In the genomic region with DNA sequence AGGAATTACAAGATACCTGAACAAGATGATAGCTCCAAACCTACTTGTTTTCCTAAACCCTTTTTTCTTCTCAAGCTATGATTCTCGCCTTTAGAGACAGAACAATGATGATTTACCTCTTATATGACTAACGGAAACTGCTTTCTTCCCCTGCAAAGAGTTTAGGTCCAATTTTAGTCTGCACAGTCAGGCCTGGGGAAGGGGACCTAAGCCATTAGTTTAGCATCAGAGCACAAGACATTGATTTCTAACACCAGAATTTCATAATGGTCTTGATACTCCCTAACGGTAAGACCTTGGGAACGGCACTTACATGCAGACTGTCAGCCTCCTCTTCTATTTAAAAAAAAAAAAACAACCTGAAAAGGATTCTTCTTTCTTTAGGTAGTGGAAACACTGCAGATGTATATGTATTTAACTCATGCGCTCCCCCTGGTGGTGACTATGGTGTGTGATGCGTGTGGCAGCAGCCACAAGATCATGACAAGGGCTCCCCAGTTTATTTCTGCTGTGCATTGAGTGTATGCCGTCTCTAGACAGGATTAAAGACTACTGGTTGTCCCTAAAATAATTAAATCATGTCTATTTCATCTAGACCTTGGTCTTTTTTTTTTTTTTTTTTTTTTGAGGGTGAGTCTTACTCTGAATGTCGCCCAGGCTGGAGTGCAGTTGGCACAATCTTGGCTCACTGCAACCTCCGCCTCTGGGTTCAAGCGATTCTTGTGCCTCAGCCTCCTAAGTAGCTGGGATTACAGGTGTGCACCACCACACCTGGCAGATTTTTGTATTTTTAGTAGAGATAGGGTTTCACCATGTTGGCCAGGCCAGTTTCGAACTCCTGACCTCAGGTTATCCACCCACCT, we compare ENCODE assay signal across 8 cellular contexts. TPM values are rescaled to one million over a fixed set of nuclear protein-coding genes. Genes with fewer than 3 reads are reported as not detected.
DNase-seq lines count a peak whose midpoint lies in the region; ATAC-seq and TF ChIP-seq lines count a peak whose summit lies in the region.

No MANE protein-coding gene starts in this region.

- ATAC-seq in HG03469 (IDR thresholded peaks at IDR 0.05; ENCODE audit: unreplicated experiment), result no peak

- TF ChIP-seq CTCF in HFF-Myc (IDR thresholded peaks at IDR 0.05; ENCODE audit: low read depth, low read length, missing control alignments) (peak; percentile 73), coronary artery (IDR thresholded peaks at IDR 0.05) (peak; percentile 44), lower leg skin (IDR thresholded peaks at IDR 0.05) (peak in 1 of 3 donors; percentile 35)

- intact Hi-C loops in lower leg skin (cut with DNase I; ENCODE audit: low total_unique reads), result loop anchor here (5.0 kb wide), 2 partner anchors 87 to 182 kb away; no protein-coding TSS in a partner anchor

- DNase-seq in AML-193 (lab: John Stamatoyannopoulos, UW) (peak; percentile 69 to 77), HFF-Myc (ENCODE audit: extremely low read depth, low read depth) (peak; percentile 52), NCI-H69 (lab: John Stamatoyannopoulos, UW) (peak; percentile 69), coronary artery (ENCODE audit: low spot score) (no peak), lower leg skin (ENCODE audit: low spot score in 2 of 2) (peak; percentile 83 to 92)
- peak; percentile 94 for DNase-seq in activated CD4-positive, alpha-beta T cell treated with anti-CD3 and anti-CD28 coated beads for 48 hours
- DNase-seq in stimulated activated CD4-positive, alpha-beta T cell treated with anti-CD3 and anti-CD28 coated beads, TNF-alpha, amount 100 ng/mL, for 24 hours (ENCODE audit: low read depth in 3 of 3), result peak; percentile 77 to 87 (median 85)

- H3K27ac ChIP-seq in coronary artery, result no peak overlapping the region

- no peak for TF ChIP-seq POLR2A in lower leg skin (IDR thresholded peaks at IDR 0.05)

- 47% methylated on average over 11 of the region's 11 CpGs for WGBS in lower leg skin, 2 donors

- H3K4me3 ChIP-seq in HFF-Myc (replicated peaks; ENCODE audit: low read depth, low read length), result no peak overlapping the region
- H3K4me3 ChIP-seq in coronary artery, result no peak overlapping the region
- H3K4me3 ChIP-seq in lower leg skin (ENCODE audit: low read depth, poor library complexity, severe bottlenecking), result no peak overlapping the region

RNA-seq across cellular contexts. Expression of gene TMEM222, which starts 37.3 kb away (rescaled TPM):
- 10 to 100 TPM; 24.3 to 35.2 (median 28.7) TPM for total RNA-seq in lower leg skin

RNA-seq across cellular contexts. Expression of gene WDTC1, which starts 50.2 kb away (rescaled TPM):
- 10 to 100 TPM; 43.8 to 75.6 (median 65.1) TPM for total RNA-seq in lower leg skin

RNA-seq across cellular contexts. Expression of gene SYTL1, which starts 57.2 kb away (rescaled TPM):
- total RNA-seq in lower leg skin, result 100 to 1,000 TPM; 183 to 231 (median 219) TPM
